Comparison of ENCODE assay signal across 11 cellular contexts in genomic region chr2:65076345-65076710, GRCh38. TPM values are rescaled to one million over a fixed set of nuclear protein-coding genes. Genes with fewer than 3 reads are reported as not detected.
DNase-seq lines count a peak whose midpoint lies in the region; ATAC-seq and TF ChIP-seq lines count a peak whose summit lies in the region.
"Had no signal": no experiment of that assay in that cellular context is flagged by ENCODE, and none has a peak within 500 bp of the region (broad histone marks: within the 10 kb centered on the region; RNA-seq: fewer than 3 reads in every experiment).

No MANE protein-coding gene starts in this region.

- no peak for ATAC-seq in naive thymus-derived CD4-positive, alpha-beta T cell
- no peak for ATAC-seq in GM18858 (IDR thresholded peaks at IDR 0.05; ENCODE audit: unreplicated experiment)
- ATAC-seq: effector memory CD8-positive, alpha-beta T cell had no signal

- H3K36me3 ChIP-seq in A673 (ENCODE audit: insufficient read depth, low read length, poor library complexity, severe bottlenecking) (peaks cover 24% of the 10 kb centered on the region), endodermal cell (ENCODE audit: control insufficient read depth, insufficient read depth, low read length) (peaks cover 86% of the 10 kb centered on the region)
- peaks cover 0 to 73% (median 6%) of the 10 kb centered on the region in 3 experiments for H3K36me3 ChIP-seq in naive thymus-derived CD4-positive, alpha-beta T cell (ENCODE audit: control insufficient read depth in 2 of 3, insufficient read depth in 3 of 3, low read length in 3 of 3)

- H3K4me3 ChIP-seq in A673 (ENCODE audit: low read depth, low read length, poor library complexity, severe bottlenecking) (no peak overlapping the region), endodermal cell (ENCODE audit: low read length) (no peak overlapping the region)
- no peak overlapping the region for H3K4me3 ChIP-seq in naive thymus-derived CD4-positive, alpha-beta T cell (ENCODE audit: low read length)
- H3K4me3 ChIP-seq: neural progenitor cell had no signal

- 91 to 92% methylated on average over 4 to 6 of the region's 7 CpGs for WGBS in endodermal cell (ENCODE audit: insufficient coverage in 1 of 2, insufficient read length in 1 of 2), 2 experiments

- POLR2A ChIA-PET in A673 (lab: Charles Lee; ENCODE audit: low non-redundant PET), result no interaction called here
- POLR2A ChIA-PET in naive thymus-derived CD4-positive, alpha-beta T cell (lab: Charles Lee), result no interaction called here

- peaks cover 24% of the 10 kb centered on the region for H3K4me1 Mint-ChIP-seq in endodermal cell
- H3K4me1 Mint-ChIP-seq in naive thymus-derived CD4-positive, alpha-beta T cell, result peaks cover 3 to 6% (median 3%) of the 10 kb centered on the region in 7 donors

- no peaks in the 10 kb centered on the region for H3K27me3 Mint-ChIP-seq in endodermal cell (ENCODE audit: insufficient read depth)
- H3K27me3 Mint-ChIP-seq in naive thymus-derived CD4-positive, alpha-beta T cell, result no peaks in the 10 kb centered on the region
- H3K27me3 Mint-ChIP-seq: effector memory CD8-positive, alpha-beta T cell had no signal

- H3K4me1 ChIP-seq in A673 (ENCODE audit: insufficient read depth, low read length, poor library complexity, severe bottlenecking) (no peaks in the 10 kb centered on the region), endodermal cell (ENCODE audit: control insufficient read depth, insufficient read depth, low read length) (peaks cover 7% of the 10 kb centered on the region)
- no peaks in the 10 kb centered on the region for H3K4me1 ChIP-seq in naive thymus-derived CD4-positive, alpha-beta T cell (ENCODE audit: control insufficient read depth in 2 of 2, insufficient read depth in 2 of 2, low read length in 2 of 2)
- H3K4me1 ChIP-seq: neural progenitor cell had no signal

- CTCF ChIA-PET in A673 (lab: Charles Lee), result no interaction called here
- CTCF ChIA-PET in naive thymus-derived CD4-positive, alpha-beta T cell (lab: Charles Lee), result interaction anchor here (0.5 to 1.3 kb wide), 3 partner anchors 15 to 116 kb away, joined by 3 to 4 read pairs (median 3); no protein-coding TSS in a partner anchor

- no peak overlapping the region for H3K4me3 Mint-ChIP-seq in endodermal cell
- no peak overlapping the region for H3K4me3 Mint-ChIP-seq in naive thymus-derived CD4-positive, alpha-beta T cell
- H3K4me3 Mint-ChIP-seq: effector memory CD8-positive, alpha-beta T cell had no signal

- no peaks in the 10 kb centered on the region for H3K9me3 Mint-ChIP-seq in endodermal cell
- H3K9me3 Mint-ChIP-seq in naive thymus-derived CD4-positive, alpha-beta T cell, result no peaks in the 10 kb centered on the region
- H3K9me3 Mint-ChIP-seq: effector memory CD8-positive, alpha-beta T cell; neural progenitor cell had no signal

- peak overlapping the region; percentile 80 for H3K27ac Mint-ChIP-seq in endodermal cell
- peak overlapping the region in 6 of 9 donors; percentile 44 to 71 (median 49) for H3K27ac Mint-ChIP-seq in naive thymus-derived CD4-positive, alpha-beta T cell

- H3K36me3 Mint-ChIP-seq in endodermal cell (ENCODE audit: low read depth), result peaks cover 60% of the 10 kb centered on the region
- peaks cover 0 to 31% (median 6%) of the 10 kb centered on the region in 5 donors for H3K36me3 Mint-ChIP-seq in naive thymus-derived CD4-positive, alpha-beta T cell

- no peak for DNase-seq in A673 (ENCODE audit: low spot score)
- DNase-seq in M059J (ENCODE audit: low read depth), result peak; percentile 63
- DNase-seq in endodermal cell, result no peak
- DNase-seq in naive thymus-derived CD4-positive, alpha-beta T cell, result no peak
- DNase-seq in NCI-H1048 (lab: John Stamatoyannopoulos, UW), result no peak
- DNase-seq in NCI-H2107 treated with DMSO at 0.1 percent for 48 hours (lab: John Stamatoyannopoulos, UW; ENCODE audit: unreplicated experiment), result no peak
- no peak for DNase-seq in GDM1 (lab: John Stamatoyannopoulos, UW)
- DNase-seq: effector memory CD8-positive, alpha-beta T cell had no signal

- TF ChIP-seq CTCF in A673 (conservative IDR thresholded peaks at IDR 0.05; ENCODE audit: low read depth, low read length) (no peak), endodermal cell (conservative IDR thresholded peaks at IDR 0.05) (no peak)

- intact Hi-C loops in A673 (cut with micrococcal nuclease; ENCODE audit: unreplicated experiment), result no loop called here
- intact Hi-C loops in naive thymus-derived CD4-positive, alpha-beta T cell (cut with micrococcal nuclease), result no loop called here

- H3K27ac ChIP-seq in A673 (ENCODE audit: low read depth, low read length, poor library complexity, severe bottlenecking) (peak overlapping the region; percentile 29), endodermal cell (ENCODE audit: low read depth, low read length) (no peak overlapping the region)
- H3K27ac ChIP-seq in naive thymus-derived CD4-positive, alpha-beta T cell (ENCODE audit: low read depth, low read length), result no peak overlapping the region
- H3K27ac ChIP-seq: neural progenitor cell had no signal

- no TSS peak for BruUV-seq in A673 (replicated peaks; lab: Mats Ljungman, UMichigan)

- H3K9ac ChIP-seq in endodermal cell (ENCODE audit: extremely low read depth, low read length, poor library complexity, severe bottlenecking), result no peak overlapping the region
- H3K9ac ChIP-seq: neural progenitor cell had no signal

- H3K27me3 ChIP-seq in A673 (replicated peaks; ENCODE audit: insufficient read depth, low read depth, low read length, poor library complexity) (no peaks in the 10 kb centered on the region), endodermal cell (ENCODE audit: control insufficient read depth, insufficient read depth, low read length, poor library complexity, severe bottlenecking) (no peaks in the 10 kb centered on the region)
- no peaks in the 10 kb centered on the region for H3K27me3 ChIP-seq in naive thymus-derived CD4-positive, alpha-beta T cell (ENCODE audit: control insufficient read depth in 2 of 2, insufficient read depth in 2 of 2, low read length in 2 of 2)
- H3K27me3 ChIP-seq: neural progenitor cell had no signal

- H3K9me3 ChIP-seq in A673 (ENCODE audit: low read depth, low read length, poor library complexity, severe bottlenecking), result no peaks in the 10 kb centered on the region
- no peaks in the 10 kb centered on the region for H3K9me3 ChIP-seq in endodermal cell (ENCODE audit: control insufficient read depth, low read length)
- H3K9me3 ChIP-seq in naive thymus-derived CD4-positive, alpha-beta T cell (ENCODE audit: control insufficient read depth in 2 of 3, low read length in 3 of 3), result no peaks in the 10 kb centered on the region
- H3K9me3 ChIP-seq: Caco-2 had no signal

RNA-seq across cellular contexts. Expression of gene CEP68, which starts 20.1 kb away (rescaled TPM):
- 10.1 and 13.4 TPM in 2 replicates for total RNA-seq in A673 (2021)
- 1.2 and 3.3 TPM in 2 replicates for total RNA-seq in M059J (2014; rRNA removed; shearing (Covaris generic))
- 10 to 100 TPM; 13.7 to 17.7 TPM for total RNA-seq in endodermal cell
- polyA plus RNA-seq in endodermal cell (2013, experiment 1 of 2), result 18.0 TPM
- 17.7 TPM for polyA plus RNA-seq in endodermal cell (2013, experiment 2 of 2)
- 10 to 100 TPM in 4 of 5 experiments, 1 to 10 TPM in 1; 8.5 to 52.0 (median 20.8) TPM for total RNA-seq in naive thymus-derived CD4-positive, alpha-beta T cell
- 10 to 100 TPM; 25.6 to 36.0 TPM for polyA plus RNA-seq in naive thymus-derived CD4-positive, alpha-beta T cell

RNA-seq across cellular contexts. Expression of gene RAB1A, which starts 53.6 kb away (rescaled TPM):
- total RNA-seq in A673 (2021), result 119 and 122 TPM in 2 replicates
- total RNA-seq in M059J (2014; rRNA removed; shearing (Covaris generic)), result 82.8 and 152 TPM in 2 replicates
- 100 to 1,000 TPM; 122 to 125 TPM for total RNA-seq in endodermal cell
- 164 TPM for polyA plus RNA-seq in endodermal cell (2013, experiment 1 of 2)
- polyA plus RNA-seq in endodermal cell (2013, experiment 2 of 2), result 157 TPM
- total RNA-seq in naive thymus-derived CD4-positive, alpha-beta T cell, result 10 to 100 TPM; 48.8 to 78.6 (median 65.8) TPM
- 10 to 100 TPM; 53.6 to 61.4 TPM for polyA plus RNA-seq in naive thymus-derived CD4-positive, alpha-beta T cell
